28 cellular contexts compared by ENCODE assay signal in the genomic region with DNA sequence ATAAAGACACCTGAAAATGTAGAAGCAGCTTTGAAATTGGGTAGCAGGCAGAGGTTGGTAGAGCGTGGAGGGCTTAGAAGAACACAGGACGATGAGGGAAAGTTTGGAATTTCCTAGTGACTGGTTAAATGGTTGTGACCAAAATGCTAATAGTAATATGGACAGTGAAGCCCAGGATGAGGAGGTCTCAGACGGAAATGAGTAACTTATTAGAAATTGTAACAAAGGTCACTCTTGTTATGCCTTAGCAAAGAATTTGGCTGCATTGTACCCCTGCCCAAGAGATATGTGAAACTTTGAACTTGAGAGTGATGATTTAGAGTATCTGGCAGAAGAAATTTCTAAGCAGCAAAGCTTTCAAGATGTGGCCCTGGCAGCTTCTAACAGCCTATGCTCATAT.
"Had no signal": no experiment of that assay in that cellular context is flagged by ENCODE, and none has a peak within 500 bp of the region (broad histone marks: within the 10 kb centered on the region; RNA-seq: fewer than 3 reads in every experiment).

No MANE protein-coding gene starts in this region.

- H3K27ac ChIP-seq: brain microvascular endothelial cell, coronary artery, dorsolateral prefrontal cortex, heart left ventricle, VCaP had no signal

- H3K36me3 ChIP-seq: brain microvascular endothelial cell, heart left ventricle had no signal

- DNase-seq: activated CD4-positive, alpha-beta memory T cell treated with anti-CD3 and anti-CD28 coated beads, Interleukin-2, amount 10 ng/mL, durations not matched to agents 7 days and 5 days; activated CD4-positive, alpha-beta T cell treated with anti-CD3 and anti-CD28 coated beads for 1 hour; activated CD4-positive, alpha-beta T cell treated with anti-CD3 and anti-CD28 coated beads for 4 hours; activated CD4-positive, alpha-beta T cell treated with anti-CD3 and anti-CD28 coated beads, Interleukin-2, amount 10 ng/mL, durations not matched to agents 7 days and 5 days; activated CD4-positive, alpha-beta T cell treated with anti-CD3 and anti-CD28 coated beads, Interleukin-2, amount 50 U/mL, for 4 hours; activated CD8-positive, alpha-beta memory T cell treated with anti-CD3 and anti-CD28 coated beads, Interleukin-2, amount 50 U/mL, for 48 hours; activated gamma-delta T cell; activated naive CD4-positive, alpha-beta T cell; activated naive CD4-positive, alpha-beta T cell treated with anti-CD3 and anti-CD28 coated beads, Interleukin-2, amount 10 ng/mL, durations not matched to agents 7 days and 5 days; activated T-cell treated with anti-CD3 and anti-CD28 coated beads for 4 hours; activated T-cell treated with anti-CD3 and anti-CD28 coated beads, Interleukin-2, amount 50 U/mL, for 24 hours; activated T-cell treated with anti-CD3 and anti-CD28 coated beads, Interleukin-2, amount 50 U/mL, for 72 hours; amniotic stem cell; anterior cingulate cortex; brain microvascular endothelial cell; dorsolateral prefrontal cortex; effector memory CD4-positive, alpha-beta T cell; endodermal cell; foreskin fibroblast; glutamatergic neuron; heart left ventricle; T-helper 1 cell; T-helper 17 cell; T1000 had no signal

- H3K4me3 ChIP-seq: coronary artery, dorsolateral prefrontal cortex, heart left ventricle had no signal

- H3K27me3 ChIP-seq: brain microvascular endothelial cell, dorsolateral prefrontal cortex, heart left ventricle had no signal

- H3K4me1 ChIP-seq: heart left ventricle had no signal

- ATAC-seq: activated T-cell treated with anti-CD3 and anti-CD28 coated beads, Interleukin-2, amount 50 U/mL, for 72 hours; esophagus mucosa; heart left ventricle; T-helper 17 cell; WTC11 had no signal
